35 cellular contexts compared by ENCODE assay signal in the genomic region with DNA sequence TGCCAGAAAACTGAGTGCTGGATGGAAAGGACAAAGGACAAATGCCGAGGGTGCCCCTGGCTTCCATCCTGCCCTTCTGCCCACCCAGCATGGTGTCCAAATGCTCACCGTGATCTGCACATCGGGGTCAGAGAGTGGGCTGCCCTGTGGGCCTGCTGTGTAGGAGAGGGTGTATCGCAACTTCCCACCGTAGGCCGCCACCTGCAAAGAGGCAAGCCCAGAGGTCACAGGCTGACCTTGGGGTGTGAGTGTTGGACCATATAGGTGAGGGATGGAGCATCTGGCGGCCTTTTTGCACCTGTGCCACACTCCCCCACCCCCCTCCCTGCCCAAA. TPM values are rescaled to one million over a fixed set of nuclear protein-coding genes. Genes with fewer than 3 reads are reported as not detected.
DNase-seq lines count a peak whose midpoint lies in the region; ATAC-seq, FAIRE-seq and TF ChIP-seq lines count a peak whose summit lies in the region.
"Had no signal": no experiment of that assay in that cellular context is flagged by ENCODE, and none has a peak within 500 bp of the region (broad histone marks: within the 10 kb centered on the region; RNA-seq: fewer than 3 reads in every experiment).

No MANE protein-coding gene starts in this region.

- TF ChIP-seq EP300 in K562 (IDR thresholded peaks at IDR 0.05; ENCODE audit: low read length) = no peak
- TF ChIP-seq EP300 in sigmoid colon (IDR thresholded peaks at IDR 0.05) = no peak

- H2AFZ ChIP-seq in IMR-90 (replicated peaks; ENCODE audit: low read length, poor library complexity) (peak overlapping the region; percentile 33), K562 (ENCODE audit: low read depth, low read length) (no peak overlapping the region)
- H2AFZ ChIP-seq: PC-9 had no signal

- no peak overlapping the region for H3K14ac ChIP-seq in IMR-90 (replicated peaks; ENCODE audit: low read depth, low read length)

- H3K79me2 ChIP-seq in K562 (ENCODE audit: control insufficient read depth, insufficient read depth, low read length) = no peaks in the 10 kb centered on the region

- H3K18ac ChIP-seq in IMR-90 (ENCODE audit: low read depth, low read length) = no peak overlapping the region

- H2BK5ac ChIP-seq in IMR-90 (ENCODE audit: low read depth, low read length, poor library complexity, severe bottlenecking) = no peak overlapping the region

- peaks cover 11% of the 10 kb centered on the region for H3K9me3 ChIP-seq in BLaER1
- H3K9me3 ChIP-seq in IMR-90 (ENCODE audit: control insufficient read depth, insufficient read depth, low read length) = no peaks in the 10 kb centered on the region
- H3K9me3 ChIP-seq in K562 (replicated peaks; ENCODE audit: control insufficient read depth, insufficient read depth, low read depth, low read length) = peaks cover 8% of the 10 kb centered on the region; the same call in 1 of the 2 replicates
- no peaks in the 10 kb centered on the region for H3K9me3 ChIP-seq in sigmoid colon
- H3K9me3 ChIP-seq in colonic mucosa = no peaks in the 10 kb centered on the region
- H3K9me3 ChIP-seq: left ventricle myocardium inferior, right lobe of liver had no signal

- BruUV-seq in IMR-90 (replicated peaks; lab: Mats Ljungman, UMichigan) (no TSS peak), K562 (replicated peaks; lab: Mats Ljungman, UMichigan) (no TSS peak)

- H3K4ac ChIP-seq in IMR-90 (ENCODE audit: low read depth, low read length) = no peak overlapping the region

- H3K27me3 ChIP-seq in BLaER1 (no peaks in the 10 kb centered on the region), IMR-90 (ENCODE audit: control insufficient read depth, insufficient read depth, low read length) (no peaks in the 10 kb centered on the region), K562 (ENCODE audit: control insufficient read depth in 2 of 2, insufficient read depth in 2 of 2, low read length in 2 of 2) (no peaks in the 10 kb centered on the region), sigmoid colon (no peaks in the 10 kb centered on the region), colonic mucosa (no peaks in the 10 kb centered on the region)
- H3K27me3 ChIP-seq: right lobe of liver had no signal

- CTCF ChIA-PET in IMR-90 (lab: Yijun Ruan, JAX) (interaction anchor here (0.5 kb wide), 1 partner anchor 63 kb away, joined by 5 read pairs; no protein-coding TSS in a partner anchor), K562 (lab: Yijun Ruan, JAX; ENCODE audit: low intra/inter-chr PET ratio) (no interaction called here), HEK293T (lab: Yijun Ruan, JAX) (no interaction called here)

- no peak overlapping the region for H4K5ac ChIP-seq in IMR-90 (ENCODE audit: low read depth, low read length)

- H3K9me1 ChIP-seq in IMR-90 (ENCODE audit: insufficient read depth, low read length) (peaks cover 18% of the 10 kb centered on the region), K562 (ENCODE audit: control insufficient read depth, insufficient read depth, low read length) (peaks cover 4% of the 10 kb centered on the region)

- POLR2A ChIA-PET in IMR-90 (lab: Charles Lee; ENCODE audit: unreplicated experiment) (no interaction called here), K562 (lab: Yijun Ruan, JAX) (interaction anchor here (1.0 kb wide), 2 partner anchors 16 to 74 kb away, joined by 3 read pairs; no protein-coding TSS in a partner anchor), HEK293T (lab: Yijun Ruan, JAX) (no interaction called here)

- H3K9ac ChIP-seq in BLaER1 = no peak overlapping the region
- no peak overlapping the region for H3K9ac ChIP-seq in IMR-90 (ENCODE audit: low read depth, low read length)
- H3K9ac ChIP-seq in K562 (ENCODE audit: insufficient read depth in 1 of 2, low read depth in 2 of 2, low read length in 2 of 2) = peak overlapping the region in 1 of 2 experiments; percentile 64; a peak in 2 of 4 replicates
- H3K9ac ChIP-seq in colonic mucosa (ENCODE audit: low read depth in 2 of 2, low read length in 2 of 2) = no peak overlapping the region

- TF ChIP-seq CTCF in IMR-90 (conservative IDR thresholded peaks at IDR 0.05; ENCODE audit: low read depth, low read length) (no peak), K562 (IDR thresholded peaks at IDR 0.05 in 2 of 3, conservative IDR thresholded peaks at IDR 0.05 in 1 of 3; ENCODE audit: insufficient read depth in 2 of 3, low read depth in 1 of 3, low read length in 3 of 3) (no peak), sigmoid colon (IDR thresholded peaks at IDR 0.05) (no peak), colonic mucosa (IDR thresholded peaks at IDR 0.05) (no peak)

- TF ChIP-seq POLR2A in IMR-90 (IDR thresholded peaks at IDR 0.05; ENCODE audit: low read depth, low read length) (no peak), K562 (conservative IDR thresholded peaks at IDR 0.05) (no peak), sigmoid colon (IDR thresholded peaks at IDR 0.05) (no peak)

- no peak overlapping the region for H2BK20ac ChIP-seq in IMR-90 (ENCODE audit: low read depth, low read length)

- H3K4me1 ChIP-seq in BLaER1 (peaks cover 45% of the 10 kb centered on the region), IMR-90 (ENCODE audit: control insufficient read depth, insufficient read depth, low read length) (peaks cover 15% of the 10 kb centered on the region), K562 (replicated peaks in 1 of 2; ENCODE audit: control insufficient read depth in 2 of 2, insufficient read depth in 2 of 2, low read length in 2 of 2) (peaks cover 21 to 48% of the 10 kb centered on the region in 2 experiments; a peak in 4 of 5 replicates), sigmoid colon (peaks cover 0 to 51% (median 16%) of the 10 kb centered on the region in 4 donors), colonic mucosa (no peaks in the 10 kb centered on the region)
- H3K4me1 ChIP-seq: right lobe of liver had no signal

- no peak overlapping the region for H3K4me3 ChIP-seq in BLaER1
- no peak overlapping the region for H3K4me3 ChIP-seq in IMR-90 (ENCODE audit: insufficient read depth, low read depth, low read length)
- no peak overlapping the region for H3K4me3 ChIP-seq in K562
- no peak overlapping the region for H3K4me3 ChIP-seq in sigmoid colon
- H3K4me3 ChIP-seq in colonic mucosa = no peak overlapping the region
- H3K4me3 ChIP-seq: left ventricle myocardium inferior, PC-9, right lobe of liver had no signal

- H3K79me1 ChIP-seq in IMR-90 (ENCODE audit: low read depth in 1 of 2, low read length in 2 of 2) = peaks cover 6 to 36% of the 10 kb centered on the region in 2 experiments

- DNase-seq in IMR-90 (no peak), K562 (ENCODE audit: extremely low read depth in 1 of 4, low spot score in 3 of 4) (no peak), sigmoid colon (no peak), ACHN (no peak), HEK293T (ENCODE audit: extremely low spot score) (no peak), colonic mucosa (no peak)
- no peak for DNase-seq in activated naive CD8-positive, alpha-beta T cell treated with anti-CD3 and anti-CD28 coated beads for 36 hours
- DNase-seq: activated CD4-positive, alpha-beta T cell treated with anti-CD3 and anti-CD28 coated beads, Interleukin-2, amount 50 U/mL, for 48 hours; activated T-cell treated with anti-CD3 and anti-CD28 coated beads, Interleukin-2, amount 50 U/mL, for 48 hours; CD4-positive, alpha-beta T cell; foreskin fibroblast; head of caudate nucleus; left ventricle myocardium inferior; naive thymus-derived CD8-positive, alpha-beta T cell; NCI-H1105; NCI-H2029 treated with DMSO at 0.1 percent for 48 hours; nucleus accumbens; PC-9; right lobe of liver; stimulated activated CD4-positive, alpha-beta T cell treated with anti-CD3 and anti-CD28 coated beads, Interleukin-12 subunit alpha, Interleukin-12 subunit beta, amount 100 ng/mL, for 4 hours; stimulated activated CD4-positive, alpha-beta T cell treated with anti-CD3 and anti-CD28 coated beads, Interleukin-4, amount 100 ng/mL, for 1 hour; T-helper 17 cell had no signal

- no peak for TF ChIP-seq RAD21 in IMR-90 (IDR thresholded peaks at IDR 0.05; ENCODE audit: low read length)
- no peak for TF ChIP-seq RAD21 in K562 (CRISPR knock-in tag; conservative IDR thresholded peaks at IDR 0.05 in 1 of 2, IDR thresholded peaks at IDR 0.05 in 1 of 2)

- H3K23ac ChIP-seq in IMR-90 (ENCODE audit: low read depth, low read length) = no peak overlapping the region

- no peak overlapping the region for H2BK120ac ChIP-seq in IMR-90 (ENCODE audit: low read depth, low read length)

- H3K4me3 Mint-ChIP-seq in activated naive CD8-positive, alpha-beta T cell treated with anti-CD3 and anti-CD28 coated beads for 36 hours = no peak overlapping the region
- H3K4me3 Mint-ChIP-seq: CD4-positive, alpha-beta T cell; central memory CD8-positive, alpha-beta T cell; dendritic cell treated with granulocyte-macrophage colony-stimulating factor and Interleukin-4, amounts not matched to agents 40 ng/mL and 50 ng/mL, for 4 days; endodermal cell; naive thymus-derived CD8-positive, alpha-beta T cell; T-helper 17 cell had no signal

- dilution Hi-C loops in IMR-90 (cut with HindIII; ENCODE audit: low sequenced_read_pairs, unreplicated experiment) = no loop called here

- no peak overlapping the region for H2BK15ac ChIP-seq in IMR-90 (ENCODE audit: low read depth, low read length)

- no peak for FAIRE-seq in K562 (lab: Jason Lieb, UNC)
- FAIRE-seq: keratinocyte, TTC549 had no signal

- no peak overlapping the region for H2AK5ac ChIP-seq in IMR-90 (ENCODE audit: low read depth, low read length)

- ATAC-seq in IMR-90 (ENCODE audit: low read depth) = no peak
- ATAC-seq in K562 = no peak
- ATAC-seq: activated CD4-positive, CD25-positive, alpha-beta regulatory T cell treated with anti-CD3 and anti-CD28 coated beads, Interleukin-2, amount 50 U/mL, for 24 hours; esophagus mucosa; naive thymus-derived CD8-positive, alpha-beta T cell; right lobe of liver; Right ventricle myocardium inferior; SK-N-SH treated with all-trans-retinoic acid at 6 μM for 48 hours had no signal

- no peak overlapping the region for H2AK9ac ChIP-seq in IMR-90 (replicated peaks; ENCODE audit: low read depth, low read length, poor library complexity)

- H3K27me3 Mint-ChIP-seq in activated naive CD8-positive, alpha-beta T cell treated with anti-CD3 and anti-CD28 coated beads for 36 hours = no peaks in the 10 kb centered on the region
- H3K27me3 Mint-ChIP-seq: CD4-positive, alpha-beta T cell; dendritic cell treated with granulocyte-macrophage colony-stimulating factor and Interleukin-4, amounts not matched to agents 40 ng/mL and 50 ng/mL, for 4 days; naive thymus-derived CD8-positive, alpha-beta T cell; progenitor cell of endocrine pancreas had no signal

- H3K56ac ChIP-seq in IMR-90 (ENCODE audit: extremely low read depth, insufficient read depth, low read length) = no peak overlapping the region

- intact Hi-C loops in IMR-90 (cut with micrococcal nuclease) (loop anchor here (5.0 kb wide), 1 partner anchor 72 kb away; the partner anchor contains the start of gene HSPG2), K562 (cut with micrococcal nuclease) (no loop called here), sigmoid colon (cut with DNase I) (loop anchor here (5.0 to 10.0 kb wide), 2 partner anchors 79 to 97 kb away; no protein-coding TSS in a partner anchor), colonic mucosa (cut with DNase I) (no loop called here)

- no peak overlapping the region for H4K91ac ChIP-seq in IMR-90 (ENCODE audit: insufficient read depth, low read depth, low read length)

- H4K20me1 ChIP-seq in BLaER1 (no peaks in the 10 kb centered on the region), IMR-90 (ENCODE audit: insufficient read depth, low read length) (peaks cover 24% of the 10 kb centered on the region), K562 (replicated peaks; ENCODE audit: control insufficient read depth, insufficient read depth, low read length) (no peaks in the 10 kb centered on the region)

- in situ Hi-C loops in IMR-90 (cut with MboI; ENCODE audit: low sequenced_read_pairs) = no loop called here
- in situ Hi-C loops in K562 (cut with MboI) = no loop called here
- in situ Hi-C loops in ACHN (cut with HindIII; ENCODE audit: low pct_ligation_motif_present, low pct_unique_long_range_greater_than_20kb, low sequenced_read_pairs) = no loop called here

- H3K9me3 Mint-ChIP-seq in activated naive CD8-positive, alpha-beta T cell treated with anti-CD3 and anti-CD28 coated beads for 36 hours = no peaks in the 10 kb centered on the region
- H3K9me3 Mint-ChIP-seq: CD4-positive, alpha-beta T cell; central memory CD8-positive, alpha-beta T cell; dendritic cell treated with granulocyte-macrophage colony-stimulating factor and Interleukin-4, amounts not matched to agents 40 ng/mL and 50 ng/mL, for 4 days; naive thymus-derived CD8-positive, alpha-beta T cell had no signal

- peaks cover 4% of the 10 kb centered on the region for H3K4me1 Mint-ChIP-seq in activated naive CD8-positive, alpha-beta T cell treated with anti-CD3 and anti-CD28 coated beads for 36 hours
- H3K4me1 Mint-ChIP-seq: central memory CD8-positive, alpha-beta T cell had no signal

- H3K36me3 ChIP-seq in BLaER1 (peaks cover 58% of the 10 kb centered on the region), IMR-90 (ENCODE audit: control insufficient read depth, insufficient read depth, low read length) (peaks cover 52% of the 10 kb centered on the region), K562 (ENCODE audit: control insufficient read depth, insufficient read depth, low read length) (peaks cover 73% of the 10 kb centered on the region), sigmoid colon (peaks cover 16 to 84% (median 59%) of the 10 kb centered on the region in 4 donors), colonic mucosa (peaks cover 7% of the 10 kb centered on the region)
- H3K36me3 ChIP-seq: right lobe of liver had no signal

- peak overlapping the region; percentile 81 for H3K27ac ChIP-seq in BLaER1
- no peak overlapping the region for H3K27ac ChIP-seq in IMR-90 (ENCODE audit: insufficient read depth, low read length)
- H3K27ac ChIP-seq in K562 (ENCODE audit: extremely low read depth, low read depth, low read length) = no peak overlapping the region; the same call in 2 of the 3 replicates
- peak overlapping the region; percentile 45 to 88 (median 70) for H3K27ac ChIP-seq in sigmoid colon
- H3K27ac ChIP-seq in colonic mucosa = no peak overlapping the region
- H3K27ac ChIP-seq: PC-9, right lobe of liver had no signal

- H4K8ac ChIP-seq in IMR-90 (ENCODE audit: low read depth in 2 of 2, low read length in 2 of 2) = no peak overlapping the region

- peaks cover 7% of the 10 kb centered on the region for H3K36me3 Mint-ChIP-seq in activated naive CD8-positive, alpha-beta T cell treated with anti-CD3 and anti-CD28 coated beads for 36 hours

- no peak overlapping the region for H3K27ac Mint-ChIP-seq in activated naive CD8-positive, alpha-beta T cell treated with anti-CD3 and anti-CD28 coated beads for 36 hours
- H3K27ac Mint-ChIP-seq: CD4-positive, alpha-beta T cell; dendritic cell treated with granulocyte-macrophage colony-stimulating factor and Interleukin-4, amounts not matched to agents 40 ng/mL and 50 ng/mL, for 4 days; T-helper 17 cell had no signal

- H3K4me2 ChIP-seq in BLaER1 = peak overlapping the region; percentile 70
- no peak overlapping the region for H3K4me2 ChIP-seq in IMR-90 (ENCODE audit: low read depth, low read length)
- no peak overlapping the region for H3K4me2 ChIP-seq in K562 (ENCODE audit: insufficient read depth, low read length)
- H3K4me2 ChIP-seq: PC-9 had no signal

- no CpG with 5 or more reads among the region's 7 CpGs for WGBS in IMR-90 (ENCODE audit: extremely low coverage in 2 of 2, insufficient read length in 1 of 2), 2 experiments
- 94% methylated on average over 7 of the region's 7 CpGs for WGBS in K562 (ENCODE audit: insufficient coverage, low coverage, missing lambda C conversion rate)
- 84 to 94% methylated on average over 7 of the region's 7 CpGs for WGBS in sigmoid colon, 2 donors

RNA-seq across cellular contexts. Expression of gene LDLRAD2, which starts 53.5 kb away (rescaled TPM):
- total RNA-seq in IMR-90 (2012; rRNA removed) (not detected in 2 replicates), K562 (2014; rRNA removed) (not detected in 2 replicates), K562 (2014; rRNA removed; fragmentation: Illumina TruSeq; extraction: Trizol) (not detected in 2 replicates), K562 (2015; rRNA removed; fragmentation: Illumina TruSeq; extraction: Trizol) (not detected in 2 replicates), K562 (2021) (not detected in 2 replicates), sigmoid colon (1 to 10 TPM in 1 of 4 donors, under 1 TPM in 1, not detected in 2; under 0.01 to 1.4 TPM), colonic mucosa (under 1 TPM; 0.08 to 0.25 TPM)
- polyA plus RNA-seq in IMR-90 (2012; rRNA removed) (0.05 TPM in 1 of 2 replicates, not detected in the other), K562 (2011; rRNA removed) (not detected in 2 replicates), K562 (2014; fragmentation: Illumina TruSeq; extraction: Trizol) (not detected in 2 replicates), K562 (2014; fragmentation: Nextera tagmentation; extraction: Ambion mirVana) (under 1 TPM; 0.45 to 0.48 TPM), K562 (2014; rRNA removed) (not detected in 2 replicates), sigmoid colon (1 to 10 TPM in 1 of 3 donors, under 1 TPM in 2; under 0.01 to 1.1 (median 0.23) TPM)
- polyA plus RNA-seq in IMR-90 (2012; cell fraction: cytosol; rRNA removed) = 0.03 and 0.17 TPM in 2 replicates
- 0.34 and 0.39 TPM in 2 replicates for polyA plus RNA-seq in IMR-90 (2012; cell fraction: nucleus; rRNA removed; ENCODE audit: low replicate concordance)
- total RNA-seq in K562 (2011; cell fraction: chromatin; rRNA removed; ENCODE audit: low replicate concordance) = not detected in 2 replicates
- total RNA-seq in K562 (2011; cell fraction: nucleolus; rRNA removed) = 0.13 TPM in 1 of 2 replicates, not detected in the other
- not detected in 2 replicates for total RNA-seq in K562 (2011; cell fraction: nucleoplasm; rRNA removed)
- polyA plus RNA-seq in K562 (2011; cell fraction: cytosol; rRNA removed) = not detected in 2 replicates
- 0.10 TPM in 1 of 2 replicates, not detected in the other for polyA plus RNA-seq in K562 (2011; cell fraction: nucleus; rRNA removed)
- polyA plus RNA-seq in K562 (2012) = 5.8 and 7.0 TPM in 2 replicates
- polyA minus RNA-seq in K562 (2011; rRNA and poly(A)+ RNA removed) = not detected in 2 replicates
- polyA minus RNA-seq in K562 (2011; cell fraction: cytosol; rRNA and poly(A)+ RNA removed) = not detected in 2 replicates
- polyA minus RNA-seq in K562 (2011; cell fraction: nucleus; rRNA and poly(A)+ RNA removed) = not detected in 2 replicates
- total RNA-seq in activated naive CD8-positive, alpha-beta T cell treated with anti-CD3 and anti-CD28 coated beads for 36 hours = under 1 TPM; 0.19 to 0.22 TPM
- total RNA-seq: A172; CD4-positive, alpha-beta T cell; left ventricle myocardium inferior; M059J; naive thymus-derived CD8-positive, alpha-beta T cell; PC-9; right lobe of liver; Right ventricle myocardium inferior; T-helper 17 cell had no signal
- polyA plus RNA-seq: naive thymus-derived CD8-positive, alpha-beta T cell had no signal

Comparison
In these comparisons a context has a peak if more than half of its experiments do, and no peak if none do; other contexts are left out.
1. H3K27ac ChIP-seq: peak in BLaER1 (single experiment) and sigmoid colon (4 of 4); none in IMR-90 (single experiment), K562 (single experiment) and colonic mucosa (single experiment).
2. intact Hi-C loops: an anchor here in IMR-90 (5.0 kb wide) and sigmoid colon (5.0 to 10.0 kb wide); none called in K562 and colonic mucosa.